In genomic region chr10:100988166-100988565, GRCh38 we compare ENCODE assay signal across 2 cellular contexts.
TF ChIP-seq lines count a peak whose summit lies in the region.

No MANE protein-coding gene starts in this region.

TF ChIP-seq in endothelial cell of umbilical vein, 7 proteins besides CTCF, POLR2A, EP300 and RAD21:
- TF ChIP-seq FOS (IDR thresholded peaks at IDR 0.05; ENCODE audit: borderline replicate concordance, insufficient read depth, low read length) (no peak), EZH2 (IDR thresholded peaks at IDR 0.05; ENCODE audit: borderline replicate concordance, low read depth, low read length, severe bottlenecking) (no peak), MYC (IDR thresholded peaks at IDR 0.05; ENCODE audit: low read depth, low read length) (no peak), GATA2 (IDR thresholded peaks at IDR 0.05; ENCODE audit: insufficient read depth, insufficient read length, low read depth, low read length) (no peak), MAX (IDR thresholded peaks at IDR 0.05; ENCODE audit: insufficient read depth, insufficient read length) (no peak), JUN (IDR thresholded peaks at IDR 0.05; ENCODE audit: borderline replicate concordance, insufficient read depth, insufficient read length, low read depth) (no peak), POLR2AphosphoS5 (IDR thresholded peaks at IDR 0.05; ENCODE audit: insufficient read depth, low read depth, low read length) (no peak)

TF ChIP-seq in HEK293T, 16 proteins besides CTCF, POLR2A, EP300 and RAD21:
- TF ChIP-seq SUZ12 (IDR thresholded peaks at IDR 0.05) (no peak), PKNOX1 (IDR thresholded peaks at IDR 0.05) (no peak), ARNT (IDR thresholded peaks at IDR 0.05) (no peak), FOXK2 (IDR thresholded peaks at IDR 0.05) (no peak), ELF4 (IDR thresholded peaks at IDR 0.05) (no peak), SP1 (IDR thresholded peaks at IDR 0.05) (no peak), HDGF (IDR thresholded peaks at IDR 0.05; ENCODE audit: borderline replicate concordance) (no peak), CTBP1 (IDR thresholded peaks at IDR 0.05; ENCODE audit: borderline replicate concordance) (no peak), TARDBP (IDR thresholded peaks at IDR 0.05) (no peak), L3MBTL2 (conservative IDR thresholded peaks at IDR 0.05) (no peak), NFRKB (IDR thresholded peaks at IDR 0.05) (no peak)
TF ChIP-seq in HEK293T: peak in this region for 0.
